15 cellular contexts compared by ENCODE assay signal in the genomic region with DNA sequence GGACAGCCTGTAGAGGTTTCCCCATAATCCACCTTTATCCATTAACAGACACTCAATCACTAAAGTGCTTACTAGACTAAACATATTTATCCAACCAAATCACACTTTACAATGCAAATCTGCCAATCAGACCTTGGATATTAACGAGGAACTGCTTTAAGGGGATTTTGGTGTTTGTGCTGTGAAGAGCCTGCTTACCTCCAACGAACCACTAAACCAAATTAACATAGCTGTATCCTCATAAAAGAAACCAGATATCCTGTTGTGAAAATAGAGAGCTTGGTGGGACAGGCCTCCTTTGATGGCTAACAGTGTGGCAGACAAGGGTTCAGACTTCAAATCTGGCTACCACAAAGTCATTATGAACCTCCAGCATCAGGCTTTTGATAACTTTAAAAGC.
DNase-seq lines count a peak whose midpoint lies in the region; ATAC-seq lines count a peak whose summit lies in the region.
"Had no signal": no experiment of that assay in that cellular context is flagged by ENCODE, and none has a peak within 500 bp of the region (broad histone marks: within the 10 kb centered on the region; RNA-seq: fewer than 3 reads in every experiment).

No MANE protein-coding gene starts in this region.

- H3K36me3 ChIP-seq in H7 (replicated peaks; ENCODE audit: control insufficient read depth, insufficient read depth, low read length): no peaks in the 10 kb centered on the region

- ATAC-seq in HG03342 (IDR thresholded peaks at IDR 0.05; ENCODE audit: unreplicated experiment): no peak
- ATAC-seq: K562, T-cell had no signal

- H3K4me3 ChIP-seq in H7 (ENCODE audit: insufficient read depth, low read depth, low read length): no peak overlapping the region
- H3K4me3 ChIP-seq: K562 had no signal

- H3K27me3 ChIP-seq in H7 (ENCODE audit: control insufficient read depth, insufficient read depth, low read length): no peaks in the 10 kb centered on the region; the same call in 1 of the 2 replicates

- peak; percentile 21 for DNase-seq in D341Med (ENCODE audit: low spot score)
- DNase-seq in H7: peak; percentile 12
- DNase-seq in NCI-H524 (lab: John Stamatoyannopoulos, UW): peak; percentile 63 to 89
- peak; percentile 3 for DNase-seq in left kidney (ENCODE audit: low read depth, low spot score)
- no peak for DNase-seq in activated naive CD4-positive, alpha-beta T cell (lab: John Stamatoyannopoulos, UW)
- no peak for DNase-seq in NCI-H2029 treated with DMSO at 0.1 percent for 48 hours (lab: John Stamatoyannopoulos, UW)
- DNase-seq: HCEC 1CT, NCI-H146, NCI-H2081 treated with DMSO at 0.1 percent for 48 hours, NCI-H345, Right ventricle myocardium superior, SK-N-SH, T-cell had no signal

Comparison
In these comparisons a context has a peak if more than half of its experiments do, and no peak if none do; other contexts are left out.
1. DNase-seq: peak in D341Med (single experiment), H7 (single experiment), NCI-H524 (2 of 2) and left kidney (single experiment); none in activated naive CD4-positive, alpha-beta T cell (0 of 4) and NCI-H2029 treated with DMSO at 0.1 percent for 48 hours (single experiment).